ENCODE assay signal across 15 cellular contexts in the genomic region with DNA sequence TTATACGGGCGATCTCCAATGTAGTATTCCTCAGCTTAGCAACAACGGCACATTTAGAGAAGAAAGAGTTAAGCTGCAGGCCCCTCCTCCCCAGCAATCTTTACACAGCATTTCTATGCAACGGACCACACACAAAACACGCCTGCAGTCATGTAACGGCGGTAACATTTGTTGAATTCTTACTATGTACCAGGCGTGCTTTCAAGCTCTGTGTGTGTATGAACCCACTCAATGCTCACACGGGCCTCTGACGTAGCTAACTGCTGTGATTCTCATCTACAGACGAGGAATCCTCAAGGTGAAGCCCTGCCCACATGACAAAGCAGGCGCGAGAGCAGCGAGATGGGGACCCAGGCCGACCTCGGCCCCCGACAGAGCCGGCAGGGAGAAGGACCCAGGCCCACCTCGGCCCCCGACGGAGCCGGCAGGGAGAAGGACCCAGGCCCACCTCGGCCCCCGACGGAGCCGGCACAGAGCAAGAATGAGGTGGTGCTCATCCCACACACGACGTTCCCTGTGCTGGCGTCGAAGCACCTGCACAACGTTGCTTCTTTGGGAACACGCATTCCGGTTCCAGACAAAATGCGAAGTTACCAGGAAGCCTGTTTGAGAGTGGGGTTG.
A peak's percentile ranks its signal among the peaks of the same experiment; 100 is the strongest.
DNase-seq lines count a peak whose midpoint lies in the region; ATAC-seq and TF ChIP-seq lines count a peak whose summit lies in the region.
"Had no signal": no experiment of that assay in that cellular context is flagged by ENCODE, and none has a peak within 500 bp of the region (broad histone marks: within the 10 kb centered on the region; RNA-seq: fewer than 3 reads in every experiment).

No MANE protein-coding gene starts in this region.

- H3K4me3 ChIP-seq in GM23338 (no peak overlapping the region), hepatocyte (no peak overlapping the region), trophoblast cell (ENCODE audit: low read depth, low read length) (no peak overlapping the region), thymus (ENCODE audit: low read length) (no peak overlapping the region)
- H3K4me3 ChIP-seq: A549, GM12878, GM23248 had no signal

- peak overlapping the region; percentile 86 for H2AK5ac ChIP-seq in trophoblast cell (ENCODE audit: low read length)

- no peaks in the 10 kb centered on the region for H4K20me1 ChIP-seq in GM23338 (replicated peaks; ENCODE audit: insufficient read depth)
- H4K20me1 ChIP-seq in hepatocyte (ENCODE audit: insufficient read depth, poor library complexity, severe bottlenecking): no peaks in the 10 kb centered on the region

- peaks cover 11% of the 10 kb centered on the region for H3K4me1 Mint-ChIP-seq in GM23338

- H3K27ac ChIP-seq in GM23338 (ENCODE audit: low read depth): no peak overlapping the region
- peak overlapping the region; percentile 92 for H3K27ac ChIP-seq in hepatocyte
- H3K27ac ChIP-seq in trophoblast cell (ENCODE audit: low read depth, low read length): peak overlapping the region; percentile 96
- H3K27ac ChIP-seq in thymus (ENCODE audit: low read depth): peak overlapping the region; percentile 25
- H3K27ac ChIP-seq: A549, C4-2B, GM23248 had no signal

- H3K4me1 ChIP-seq in GM23338 (ENCODE audit: insufficient read depth) (no peaks in the 10 kb centered on the region), hepatocyte (ENCODE audit: insufficient read depth) (peaks cover 44% of the 10 kb centered on the region), trophoblast cell (ENCODE audit: control insufficient read depth in 1 of 2, insufficient read depth in 2 of 2, low read length in 2 of 2) (peaks cover 23 to 26% of the 10 kb centered on the region in 2 experiments), thymus (ENCODE audit: control insufficient read depth, insufficient read depth, low read length) (peaks cover 41% of the 10 kb centered on the region)

- H3K36me3 Mint-ChIP-seq in GM23338 (ENCODE audit: low read depth): peaks cover 4% of the 10 kb centered on the region; the same call in 2 of the 3 replicates

- H3K9me2 ChIP-seq in GM23338 (ENCODE audit: insufficient read depth) (0 out of 2 replicates have a peak, but pooled peaks cover 4% of the 10 kb centered on the region), hepatocyte (replicated peaks; ENCODE audit: insufficient read depth) (no peaks in the 10 kb centered on the region)

- H3K36me3 ChIP-seq in GM23338 (ENCODE audit: insufficient read depth): no peaks in the 10 kb centered on the region
- no peaks in the 10 kb centered on the region for H3K36me3 ChIP-seq in hepatocyte (replicated peaks; ENCODE audit: insufficient read depth, low read depth)
- H3K36me3 ChIP-seq in trophoblast cell (ENCODE audit: control insufficient read depth in 1 of 2, insufficient read depth in 2 of 2, low read length in 2 of 2): peaks cover 9 to 16% of the 10 kb centered on the region in 2 experiments
- no peaks in the 10 kb centered on the region for H3K36me3 ChIP-seq in thymus (ENCODE audit: control insufficient read depth, insufficient read depth)
- H3K36me3 ChIP-seq: BE2C had no signal

- no peaks in the 10 kb centered on the region for H3K79me2 ChIP-seq in GM23338 (replicated peaks; ENCODE audit: insufficient read depth)
- H3K79me2 ChIP-seq in hepatocyte: no peaks in the 10 kb centered on the region
- H3K79me2 ChIP-seq in trophoblast cell (ENCODE audit: control insufficient read depth, insufficient read depth, low read length, poor library complexity): peaks cover 12% of the 10 kb centered on the region

- peak overlapping the region; percentile 45 for H2BK120ac ChIP-seq in trophoblast cell (ENCODE audit: insufficient read depth, low read length, poor library complexity)

- H3K27ac Mint-ChIP-seq in GM23338: peak overlapping the region; percentile 29; the same call in 1 of the 2 replicates

- H3K9me3 ChIP-seq in hepatocyte (ENCODE audit: low read depth) (no peaks in the 10 kb centered on the region), trophoblast cell (ENCODE audit: insufficient read depth, low read depth, low read length) (peaks cover 7% of the 10 kb centered on the region), thymus (ENCODE audit: control insufficient read depth) (peaks cover 1% of the 10 kb centered on the region)
- H3K9me3 ChIP-seq: BE2C had no signal

- H3K9ac ChIP-seq in trophoblast cell (ENCODE audit: low read length): no peak overlapping the region
- H3K9ac ChIP-seq: GM23248 had no signal

- H4K91ac ChIP-seq in trophoblast cell (ENCODE audit: low read depth, low read length): peak overlapping the region; percentile 80

- peak overlapping the region; percentile 37 for H2BK12ac ChIP-seq in trophoblast cell (ENCODE audit: low read length)

- H2BK5ac ChIP-seq in trophoblast cell (ENCODE audit: low read depth, low read length, poor library complexity): peak overlapping the region; percentile 24

- H3K23ac ChIP-seq in trophoblast cell (ENCODE audit: low read length): no peak overlapping the region

- peak overlapping the region; percentile 23 for H3K14ac ChIP-seq in trophoblast cell (ENCODE audit: low read length)

- no peaks in the 10 kb centered on the region for H3K27me3 ChIP-seq in GM23338 (ENCODE audit: insufficient read depth)
- no peaks in the 10 kb centered on the region for H3K27me3 ChIP-seq in hepatocyte
- no peaks in the 10 kb centered on the region for H3K27me3 ChIP-seq in trophoblast cell (ENCODE audit: insufficient read depth, low read length)
- H3K27me3 ChIP-seq in thymus (ENCODE audit: control insufficient read depth, insufficient read depth): no peaks in the 10 kb centered on the region
- H3K27me3 ChIP-seq: BE2C had no signal

- H3K27me3 Mint-ChIP-seq in GM23338 (ENCODE audit: insufficient read depth, low read depth, poor library complexity): peaks cover 7% of the 10 kb centered on the region

- no peak for DNase-seq in GM23338 (ENCODE audit: low spot score)
- DNase-seq in hepatocyte (ENCODE audit: low spot score): no peak
- DNase-seq in trophoblast cell: peak; percentile 24 to 54
- no peak for DNase-seq in COR-L47 (lab: John Stamatoyannopoulos, UW)
- no peak for DNase-seq in activated naive CD4-positive, alpha-beta T cell (lab: John Stamatoyannopoulos, UW)
- no peak for DNase-seq in NCI-H128 (lab: John Stamatoyannopoulos, UW; ENCODE audit: unreplicated experiment)
- DNase-seq: BE2C, GM23248, H7 had no signal

- H3F3A ChIP-seq in GM23338 (replicated peaks; ENCODE audit: low read depth): peaks cover 7% of the 10 kb centered on the region; the same call in 1 of the 2 replicates

- H3K4me3 Mint-ChIP-seq in GM23338: no peak overlapping the region
- H3K4me3 Mint-ChIP-seq: CD8-positive, alpha-beta memory T cell had no signal

- WGBS in hepatocyte (ENCODE audit: low lambda C conversion rate, missing lambda C conversion rate): 87% methylated on average over 32 of the region's 34 CpGs
- no CpG with 5 or more reads among the region's 34 CpGs for WGBS in trophoblast cell (ENCODE audit: extremely low coverage, insufficient coverage, insufficient read length)
- WGBS in thymus: 87% methylated on average over 34 of the region's 34 CpGs

- H4K12ac ChIP-seq in trophoblast cell (ENCODE audit: low read depth, low read length): no peak overlapping the region

- H4K8ac ChIP-seq in trophoblast cell (ENCODE audit: low read depth, low read length): peak overlapping the region; percentile 30

- peak overlapping the region; percentile 22 for H3K4ac ChIP-seq in trophoblast cell (ENCODE audit: low read depth, low read length)

- peak overlapping the region; percentile 16 for H3K18ac ChIP-seq in trophoblast cell (ENCODE audit: low read length)

- H2AFZ ChIP-seq in GM23338 (no peak overlapping the region), hepatocyte (no peak overlapping the region), trophoblast cell (ENCODE audit: insufficient read depth, low read length, poor library complexity) (no peak overlapping the region)
- H2AFZ ChIP-seq: GM23248 had no signal

- TF ChIP-seq CTCF in GM23338 (conservative IDR thresholded peaks at IDR 0.05; ENCODE audit: low read depth in 2 of 2) (no peak), hepatocyte (IDR thresholded peaks at IDR 0.05; ENCODE audit: poor library complexity) (no peak)

- H3K4me2 ChIP-seq in GM23338: no peak overlapping the region
- H3K4me2 ChIP-seq in hepatocyte: no peak overlapping the region
- no peak overlapping the region for H3K4me2 ChIP-seq in trophoblast cell (ENCODE audit: low read length)
- H3K4me2 ChIP-seq: A549 had no signal

- ATAC-seq in GM23338: no peak
- ATAC-seq: A549, GM12878, HepG2 had no signal

- no peaks in the 10 kb centered on the region for H3K9me3 Mint-ChIP-seq in GM23338
- H3K9me3 Mint-ChIP-seq: CD8-positive, alpha-beta memory T cell had no signal

- H3K79me1 ChIP-seq in trophoblast cell (ENCODE audit: low read length): peaks cover 43% of the 10 kb centered on the region

TF ChIP-seq in GM23338, 12 proteins besides CTCF, POLR2A, EP300 and RAD21 (continues in another document):
- TF ChIP-seq POLR2AphosphoS5 (IDR thresholded peaks at IDR 0.05; ENCODE audit: low read depth): no peak

Comparison
In these comparisons a context has a peak if more than half of its experiments do, and no peak if none do; other contexts are left out.
1. DNase-seq: peak in trophoblast cell (2 of 2); none in GM23338 (single experiment), hepatocyte (single experiment), COR-L47 (single experiment), activated naive CD4-positive, alpha-beta T cell (0 of 4) and NCI-H128 (single experiment).